ENCODE assay signal across 1 cellular context in genomic region chr3:63951901-63952594, GRCh38.
TF ChIP-seq lines count a peak whose summit lies in the region.

No MANE protein-coding gene starts in this region.

TF ChIP-seq in GM12878, 131 proteins besides CTCF, POLR2A, EP300 and RAD21 (continued from another document):
- TF ChIP-seq ZBTB11 (CRISPR knock-in tag; IDR thresholded peaks at IDR 0.05) (no peak), ZNF592 (IDR thresholded peaks at IDR 0.05) (no peak), MAX (IDR thresholded peaks at IDR 0.05; ENCODE audit: low read depth, low read length) (no peak), BHLHE40 (IDR thresholded peaks at IDR 0.05; ENCODE audit: borderline replicate concordance in 1 of 2, low read depth in 2 of 2, low read length in 1 of 2) (no peak), CBX3 (IDR thresholded peaks at IDR 0.05; ENCODE audit: borderline replicate concordance, low read depth) (no peak), REST (IDR thresholded peaks at IDR 0.05; ENCODE audit: low read depth, low read length) (no peak), TAF1 (IDR thresholded peaks at IDR 0.05; ENCODE audit: borderline replicate concordance, low read depth, low read length) (no peak), MEF2A (IDR thresholded peaks at IDR 0.05; ENCODE audit: insufficient read depth, low read depth, low read length) (no peak), ZNF207 (IDR thresholded peaks at IDR 0.05; ENCODE audit: borderline replicate concordance) (no peak), JUND (IDR thresholded peaks at IDR 0.05; ENCODE audit: low read depth, low read length) (no peak), SKIL (IDR thresholded peaks at IDR 0.05; ENCODE audit: low read depth, poor library complexity, severe bottlenecking) (no peak), DPF2 (IDR thresholded peaks at IDR 0.05) (no peak)
